21 cellular contexts compared by ENCODE assay signal in genomic region chr2:235333076-235333475, GRCh38.
DNase-seq lines count a peak whose midpoint lies in the region; ATAC-seq, FAIRE-seq and TF ChIP-seq lines count a peak whose summit lies in the region.
"Had no signal": no experiment of that assay in that cellular context is flagged by ENCODE, and none has a peak within 500 bp of the region (broad histone marks: within the 10 kb centered on the region; RNA-seq: fewer than 3 reads in every experiment).

No MANE protein-coding gene starts in this region.

- no peak overlapping the region for H3K27ac Mint-ChIP-seq in MCF 10A (ENCODE audit: low read depth, unreplicated experiment)
- peak overlapping the region; percentile 35 for H3K27ac Mint-ChIP-seq in astrocyte (ENCODE audit: unreplicated experiment)
- no peak overlapping the region for H3K27ac Mint-ChIP-seq in T-cell
- H3K27ac Mint-ChIP-seq: CD8-positive, alpha-beta T cell had no signal

- no peaks in the 10 kb centered on the region for H4K20me1 ChIP-seq in astrocyte (ENCODE audit: insufficient read depth, low read length)

- no peaks in the 10 kb centered on the region for H3K9me3 Mint-ChIP-seq in MCF 10A (ENCODE audit: unreplicated experiment)
- peaks cover 9% of the 10 kb centered on the region for H3K9me3 Mint-ChIP-seq in astrocyte (ENCODE audit: unreplicated experiment)
- peaks cover 7 to 11% (median 8%) of the 10 kb centered on the region in 3 donors for H3K9me3 Mint-ChIP-seq in T-cell

- no TSS peak for BruUV-seq in MCF 10A (replicated peaks; lab: Mats Ljungman, UMichigan)

- CTCF ChIA-PET in MCF 10A (lab: Yijun Ruan, JAX) = no interaction called here
- CTCF ChIA-PET in T-cell (lab: Charles Lee) = no interaction called here

- H3K4me1 Mint-ChIP-seq in MCF 10A (ENCODE audit: insufficient read depth, unreplicated experiment) (peaks cover 9% of the 10 kb centered on the region), astrocyte (ENCODE audit: low read depth, unreplicated experiment) (peaks cover 3% of the 10 kb centered on the region), T-cell (no peaks in the 10 kb centered on the region)

- intact Hi-C loops in MCF 10A (cut with micrococcal nuclease) (no loop called here), breast epithelium (cut with DNase I; ENCODE audit: low total_unique reads) (no loop called here)

- H3K4me3 Mint-ChIP-seq in MCF 10A (ENCODE audit: unreplicated experiment) = no peak overlapping the region
- no peak overlapping the region for H3K4me3 Mint-ChIP-seq in astrocyte (ENCODE audit: unreplicated experiment)
- no peak overlapping the region for H3K4me3 Mint-ChIP-seq in T-cell
- H3K4me3 Mint-ChIP-seq: CD8-positive, alpha-beta T cell had no signal

- no peak for ATAC-seq in T-cell (replicated peaks in 1 of 4)
- no peak for ATAC-seq in GM21515 (IDR thresholded peaks at IDR 0.05; ENCODE audit: unreplicated experiment)
- ATAC-seq: CD8-positive, alpha-beta T cell had no signal

- POLR2A ChIA-PET in MCF 10A (lab: Yijun Ruan, JAX) = no interaction called here
- POLR2A ChIA-PET in T-cell (lab: Charles Lee) = no interaction called here

- FAIRE-seq in astrocyte (lab: Jason Lieb, UNC) = no peak

- peaks cover 0 to 13% of the 10 kb centered on the region in 2 donors for H3K9me3 ChIP-seq in breast epithelium
- peaks cover 5% of the 10 kb centered on the region for H3K9me3 ChIP-seq in astrocyte (ENCODE audit: insufficient read depth, low read depth, low read length)
- H3K9me3 ChIP-seq: BE2C, SJCRH30 had no signal

- TF ChIP-seq CTCF in MCF 10A (IDR thresholded peaks at IDR 0.05; ENCODE audit: unreplicated experiment) = no peak
- TF ChIP-seq CTCF in breast epithelium (IDR thresholded peaks at IDR 0.05) = no peak
- no peak for TF ChIP-seq CTCF in astrocyte (IDR thresholded peaks at IDR 0.05; ENCODE audit: insufficient read depth, low read depth, low read length)

- H3K4me3 ChIP-seq in breast epithelium (no peak overlapping the region), astrocyte (ENCODE audit: insufficient read depth, low read depth, low read length) (no peak overlapping the region)
- H3K4me3 ChIP-seq: PC-9, SJCRH30 had no signal

- H3K9ac ChIP-seq in astrocyte (ENCODE audit: low read length) = no peak overlapping the region

- no peaks in the 10 kb centered on the region for H3K79me2 ChIP-seq in astrocyte (ENCODE audit: insufficient read depth, low read length)

- TF ChIP-seq POLR2A in breast epithelium (IDR thresholded peaks at IDR 0.05) = no peak

- H3K27me3 Mint-ChIP-seq in MCF 10A (ENCODE audit: insufficient read depth, unreplicated experiment) (peaks cover 41% of the 10 kb centered on the region), astrocyte (ENCODE audit: low read depth, unreplicated experiment) (peaks cover 17% of the 10 kb centered on the region), T-cell (peaks cover 18 to 26% of the 10 kb centered on the region in 2 donors)

- H3K27ac ChIP-seq in breast epithelium (no peak overlapping the region), astrocyte (ENCODE audit: low read depth, low read length) (no peak overlapping the region)
- H3K27ac ChIP-seq: 22Rv1, PC-9, SJCRH30 had no signal

- H3K36me3 Mint-ChIP-seq in MCF 10A (ENCODE audit: insufficient read depth, unreplicated experiment) (no peaks in the 10 kb centered on the region), astrocyte (ENCODE audit: low read depth, unreplicated experiment) (no peaks in the 10 kb centered on the region), T-cell (no peaks in the 10 kb centered on the region)
- H3K36me3 Mint-ChIP-seq: CD8-positive, alpha-beta T cell had no signal

- no peaks in the 10 kb centered on the region for H3K27me3 ChIP-seq in breast epithelium
- peaks cover 24% of the 10 kb centered on the region for H3K27me3 ChIP-seq in astrocyte (ENCODE audit: insufficient read depth, low read length)
- H3K27me3 ChIP-seq: BE2C, SJCRH30 had no signal

- H3K36me3 ChIP-seq in breast epithelium (no peaks in the 10 kb centered on the region), astrocyte (ENCODE audit: insufficient read depth, low read length) (no peaks in the 10 kb centered on the region)
- H3K36me3 ChIP-seq: BE2C, SJCRH30 had no signal

- H3K4me2 ChIP-seq in astrocyte (ENCODE audit: low read length) = no peak overlapping the region
- H3K4me2 ChIP-seq: PC-9 had no signal

- no peak overlapping the region for H2AFZ ChIP-seq in astrocyte (ENCODE audit: low read depth, low read length)
- H2AFZ ChIP-seq: PC-9 had no signal

- peak; percentile 38 for DNase-seq in MCF 10A (ENCODE audit: unreplicated experiment)
- DNase-seq in breast epithelium (ENCODE audit: low spot score in 2 of 2) = no peak
- no peak for DNase-seq in astrocyte (ENCODE audit: low read depth)
- peak; percentile 88 for DNase-seq in islet precursor cell
- DNase-seq in T-cell = no peak
- no peak for DNase-seq in HuH-7.5 (ENCODE audit: low spot score)
- DNase-seq in SKM-1 treated with dmso at 0.1 percent for 144 hours (lab: John Stamatoyannopoulos, UW; ENCODE audit: unreplicated experiment) = no peak
- DNase-seq: BE2C; CD8-positive, alpha-beta T cell; DMS53; GOT3; KG1; NCI-H1048; NCI-H1436; NCI-H1930; NCI-H345; NCI-H524 treated with DMSO at 0.1 percent for 48 hours; SJCRH30 had no signal

- H3K4me1 ChIP-seq in breast epithelium (no peaks in the 10 kb centered on the region), astrocyte (ENCODE audit: insufficient read depth, low read length) (peaks cover 7% of the 10 kb centered on the region)
- H3K4me1 ChIP-seq: BE2C had no signal

Comparison
In these comparisons a context has a peak if more than half of its experiments do, and no peak if none do; other contexts are left out.
1. DNase-seq: peak in MCF 10A (single experiment) and islet precursor cell (single experiment); none in breast epithelium (0 of 2), astrocyte (single experiment), T-cell (0 of 34), HuH-7.5 (single experiment) and SKM-1 treated with dmso at 0.1 percent for 144 hours (single experiment).